Comparison of ENCODE assay signal across 12 cellular contexts in genomic region chr5:134069553-134069952, GRCh38.
"Had no signal": no experiment of that assay in that cellular context is flagged by ENCODE, and none has a peak within 500 bp of the region (broad histone marks: within the 10 kb centered on the region; RNA-seq: fewer than 3 reads in every experiment).

No MANE protein-coding gene starts in this region.

- H3K4me3 Mint-ChIP-seq: neural crest cell had no signal

- H3K4me2 ChIP-seq: SK-N-SH had no signal

- FAIRE-seq: astrocyte, colon, TTC549, urothelium cell line had no signal

- H3K36me3 ChIP-seq: esophagus muscularis mucosa, sigmoid colon, thoracic aorta had no signal

- DNase-seq: activated CD4-positive, CD25-positive, alpha-beta regulatory T cell; hypothalamus; kidney glomerular epithelial cell; sigmoid colon; SK-N-SH had no signal

- H3K4me3 ChIP-seq: esophagus muscularis mucosa, sigmoid colon, thoracic aorta had no signal

- H3K9me3 ChIP-seq: esophagus muscularis mucosa, sigmoid colon, SK-N-SH, thoracic aorta had no signal

- H3K9me3 Mint-ChIP-seq: neural crest cell had no signal

- H3K27ac ChIP-seq: esophagus muscularis mucosa, sigmoid colon, thoracic aorta had no signal

- H3K9ac ChIP-seq: SK-N-SH had no signal
